2 cellular contexts compared by ENCODE assay signal in genomic region chr7:157151626-157152339, GRCh38.
TF ChIP-seq lines count a peak whose summit lies in the region.

No MANE protein-coding gene starts in this region.

TF ChIP-seq in HEK293, 187 proteins besides CTCF, POLR2A, EP300 and RAD21 (continued from another document):
- TF ChIP-seq ZNF394 (tag by site-specific recombination; IDR thresholded peaks at IDR 0.05; ENCODE audit: borderline replicate concordance) (peak; percentile 15; the same call in 1 of the 2 replicates), MYNN (tag by site-specific recombination; IDR thresholded peaks at IDR 0.05; ENCODE audit: borderline replicate concordance) (no peak), ZNF600 (tag by site-specific recombination; IDR thresholded peaks at IDR 0.05) (peak; percentile 64), SCRT2 (tag by site-specific recombination; IDR thresholded peaks at IDR 0.05) (peak; percentile 62), PRDM1 (tag by site-specific recombination; IDR thresholded peaks at IDR 0.05) (0 out of 2 replicates have a peak, but pooled peaks have one; percentile 34), ZNF146 (tag by site-specific recombination; IDR thresholded peaks at IDR 0.05) (0 out of 2 replicates have a peak, but pooled peaks have one; percentile 2), SCRT1 (tag by site-specific recombination; IDR thresholded peaks at IDR 0.05; ENCODE audit: borderline replicate concordance) (0 out of 2 replicates have a peak, but pooled peaks have one; percentile 64)
TF ChIP-seq in HEK293: peak in this region for 8.

TF ChIP-seq in GM12878, 131 proteins besides CTCF, POLR2A, EP300 and RAD21 (continued from another document):
- TF ChIP-seq MLLT1 (IDR thresholded peaks at IDR 0.05), result no peak
- TF ChIP-seq POLR2AphosphoS5 (IDR thresholded peaks at IDR 0.05; ENCODE audit: low read length), result no peak
- TF ChIP-seq RBBP5 (conservative IDR thresholded peaks at IDR 0.05), result no peak
- no peak for TF ChIP-seq KLF5 (IDR thresholded peaks at IDR 0.05; ENCODE audit: partially characterized antibody)
TF ChIP-seq in GM12878: peak in this region for 1.
